ENCODE assay signal across 8 cellular contexts in genomic region chr17:51121620-51122472, GRCh38. TPM values are rescaled to one million over a fixed set of nuclear protein-coding genes. Genes with fewer than 3 reads are reported as not detected.
A peak's percentile ranks its signal among the peaks of the same experiment; 100 is the strongest.
DNase-seq lines count a peak whose midpoint lies in the region; ATAC-seq and TF ChIP-seq lines count a peak whose summit lies in the region.

No MANE protein-coding gene starts in this region.

- DNase-seq in GM10266 (ENCODE audit: extremely low spot score): peak; percentile 78
- peak; percentile 75 for DNase-seq in OCI-M2 (lab: John Stamatoyannopoulos, UW; ENCODE audit: unreplicated experiment)
- peak; percentile 73 for DNase-seq in activated T-cell treated with anti-CD3 and anti-CD28 coated beads, Interleukin-2, amount 50 U/mL, for 1 hour
- DNase-seq in erythroblast (lab: John Stamatoyannopoulos, UW): peak; percentile 94 to 96
- peak; percentile 94 for DNase-seq in mucosa of gallbladder (ENCODE audit: low spot score)
- peak; percentile 77 to 87 for DNase-seq in stimulated activated CD8-positive, alpha-beta memory T cell treated with anti-CD3 and anti-CD28 coated beads, Interleukin-2, amount 100 ng/mL, for 48 hours (ENCODE audit: low read depth in 2 of 2)

- ATAC-seq in HG03139 (IDR thresholded peaks at IDR 0.05; ENCODE audit: unreplicated experiment) (peak; percentile 32), GM21786 (IDR thresholded peaks at IDR 0.05; ENCODE audit: unreplicated experiment) (no peak)

- TF ChIP-seq POLR2A in erythroblast (IDR thresholded peaks at IDR 0.05; ENCODE audit: low read length): peak; percentile 98

- no peak for TF ChIP-seq CTCF in GM10266 (IDR thresholded peaks at IDR 0.05; ENCODE audit: control insufficient read depth, insufficient read depth, low read depth, missing control alignments)

RNA-seq across cellular contexts. Expression of gene SPAG9, which starts 1.2 kb away (rescaled TPM):
- 77.9 TPM for total RNA-seq in mucosa of gallbladder

RNA-seq across cellular contexts. Expression of gene NME1, which starts 31.5 kb away (rescaled TPM):
- total RNA-seq in mucosa of gallbladder: 26.5 TPM

RNA-seq across cellular contexts. Expression of gene NME2, which starts 44.4 kb away (rescaled TPM):
- 262 TPM for total RNA-seq in mucosa of gallbladder
